30 cellular contexts compared by ENCODE assay signal in genomic region chr16:54160252-54160860, GRCh38.
A peak's percentile ranks its signal among the peaks of the same experiment; 100 is the strongest.
DNase-seq lines count a peak whose midpoint lies in the region; ATAC-seq, FAIRE-seq and TF ChIP-seq lines count a peak whose summit lies in the region.
"Had no signal": no experiment of that assay in that cellular context is flagged by ENCODE, and none has a peak within 500 bp of the region (broad histone marks: within the 10 kb centered on the region; RNA-seq: fewer than 3 reads in every experiment).

No MANE protein-coding gene starts in this region.

- WGBS in HepG2 (ENCODE audit: low lambda C conversion rate): 92% methylated on average over 7 of the region's 7 CpGs

- TF ChIP-seq RAD21 in HepG2 (CRISPR knock-in tag; IDR thresholded peaks at IDR 0.05): no peak

- no peak for TF ChIP-seq CTCF in HepG2 (CRISPR knock-in tag; IDR thresholded peaks at IDR 0.05)

- H3K4me2 ChIP-seq in HepG2 (ENCODE audit: low read depth, low read length): peak overlapping the region; percentile 80; the same call in 1 of the 2 replicates
- H3K4me2 ChIP-seq: A549; BLaER1; BLaER1 treated with 17β-estradiol and CSF1 and Interleukin-3, amounts not matched to agents 10 nM and 100 nM had no signal

- FAIRE-seq in HepG2 (lab: Jason Lieb, UNC): no peak
- FAIRE-seq: A204.1, A549, D721Med had no signal

- peak overlapping the region; percentile 84 for H3K27ac ChIP-seq in HepG2 (ENCODE audit: extremely low read length, insufficient read depth, low read length)
- H3K27ac ChIP-seq: 22Rv1; A549; BLaER1; BLaER1 treated with 17β-estradiol and CSF1 and Interleukin-3, amounts not matched to agents 10 nM and 100 nM; C4-2B had no signal

- peaks cover 77% of the 10 kb centered on the region for H3K4me1 ChIP-seq in HepG2 (ENCODE audit: insufficient read depth, low read length)
- H3K4me1 ChIP-seq: BE2C; BLaER1; BLaER1 treated with 17β-estradiol and CSF1 and Interleukin-3, amounts not matched to agents 10 nM and 100 nM had no signal

- intact Hi-C loops in HepG2 (cut with micrococcal nuclease; ENCODE audit: unreplicated experiment): no loop called here

- no peaks in the 10 kb centered on the region for H3K27me3 ChIP-seq in HepG2 (ENCODE audit: control insufficient read depth in 1 of 2, insufficient read depth in 2 of 2, low read length in 2 of 2)
- H3K27me3 ChIP-seq: BE2C; BLaER1; BLaER1 treated with 17β-estradiol and CSF1 and Interleukin-3, amounts not matched to agents 10 nM and 100 nM had no signal

- no peaks in the 10 kb centered on the region for H3K9me3 ChIP-seq in HepG2 (ENCODE audit: low read length)
- H3K9me3 ChIP-seq: A549, BE2C, Caco-2 had no signal

- no peak overlapping the region for H3K4me3 ChIP-seq in HepG2 (replicated peaks in 1 of 3; ENCODE audit: insufficient read depth in 1 of 3, low read depth in 2 of 3, low read length in 3 of 3)
- H3K4me3 ChIP-seq: A549; BLaER1; BLaER1 treated with 17β-estradiol and CSF1 and Interleukin-3, amounts not matched to agents 10 nM and 100 nM had no signal

- no peaks in the 10 kb centered on the region for H4K20me1 ChIP-seq in HepG2 (ENCODE audit: insufficient read depth, low read length)
- H4K20me1 ChIP-seq: BLaER1; BLaER1 treated with 17β-estradiol and CSF1 and Interleukin-3, amounts not matched to agents 10 nM and 100 nM had no signal

- BruUV-seq in HepG2 (replicated peaks; lab: Mats Ljungman, UMichigan): no TSS peak

- no peak overlapping the region for H2AFZ ChIP-seq in HepG2 (ENCODE audit: low read length)

- peak; percentile 32 for DNase-seq in left lobe of liver (ENCODE audit: low spot score)
- no peak for DNase-seq in HepG2 (ENCODE audit: low spot score)
- DNase-seq in T-helper 9 cell: no peak
- DNase-seq in SKM-1 treated with dmso at 0.1 percent for 144 hours (lab: John Stamatoyannopoulos, UW; ENCODE audit: unreplicated experiment): no peak
- DNase-seq: 8988T; ACHN; AML-193; BE2C; C1 segment of cervical spinal cord; Calu3; CD4-positive, alpha-beta memory T cell; CD4-positive, alpha-beta T cell; CD4-positive, CD25-positive, alpha-beta regulatory T cell; CD8-positive, alpha-beta memory T cell; CD8-positive, alpha-beta T cell; COR-L47; DMS 273 treated with DMSO at 0.1 percent for 48 hours; DMS53; DMS79; DMS79 treated with DMSO at 0.1 percent for 48 hours; DND-41; EL had no signal

- CTCF ChIA-PET in HepG2 (lab: Yijun Ruan, JAX; ENCODE audit: low intra/inter-chr PET ratio, low total read pairs): no interaction called here

- H3K36me3 ChIP-seq in HepG2 (replicated peaks in 1 of 2; ENCODE audit: control insufficient read depth in 1 of 2, insufficient read depth in 2 of 2, low read length in 2 of 2): no peaks in the 10 kb centered on the region
- H3K36me3 ChIP-seq: BE2C; BLaER1; BLaER1 treated with 17β-estradiol and CSF1 and Interleukin-3, amounts not matched to agents 10 nM and 100 nM had no signal

- in situ Hi-C loops in HepG2 (cut with HindIII; ENCODE audit: extremely low pct_ligation_motif_present, low pct_unique_long_range_greater_than_20kb): no loop called here

- H3K79me2 ChIP-seq in HepG2 (ENCODE audit: insufficient read depth, low read length): no peaks in the 10 kb centered on the region

- TF ChIP-seq POLR2A in HepG2 (IDR thresholded peaks at IDR 0.05; ENCODE audit: insufficient read depth in 1 of 2, low read depth in 2 of 2, low read length in 2 of 2): no peak

- no peak for ATAC-seq in left lobe of liver
- ATAC-seq in HepG2: no peak
- ATAC-seq: A549; CD8-positive, alpha-beta T cell had no signal

- TF ChIP-seq EP300 in HepG2 (IDR thresholded peaks at IDR 0.05; ENCODE audit: low read depth in 2 of 2, low read length in 2 of 2): no peak
- no peak for TF ChIP-seq EP300 in HepG2 (CRISPR knock-in tag; IDR thresholded peaks at IDR 0.05; ENCODE audit: borderline replicate concordance)

- no peak overlapping the region for H3K9ac ChIP-seq in HepG2 (ENCODE audit: insufficient read depth, low read depth, low read length)
- H3K9ac ChIP-seq: BLaER1; BLaER1 treated with 17β-estradiol and CSF1 and Interleukin-3, amounts not matched to agents 10 nM and 100 nM had no signal

- POLR2A ChIA-PET in HepG2 (lab: Yijun Ruan, JAX): interaction anchor here (1.4 to 2.4 kb wide), 7 partner anchors 11 to 125 kb away, joined by 3 to 38 read pairs (median 6); partner anchors contain the start of gene IRX3

TF ChIP-seq in HepG2, 621 proteins besides CTCF, POLR2A, EP300 and RAD21:
- TF ChIP-seq HNRNPLL (IDR thresholded peaks at IDR 0.05; ENCODE audit: low read depth, low read length, poor library complexity, severe bottlenecking) (no peak), ZNF770 (CRISPR knock-in tag; IDR thresholded peaks at IDR 0.05) (peak; percentile 84), KDM4B (CRISPR knock-in tag; IDR thresholded peaks at IDR 0.05) (no peak), GLMP (CRISPR knock-in tag; IDR thresholded peaks at IDR 0.05; ENCODE audit: borderline replicate concordance) (no peak), NFYC (CRISPR knock-in tag; IDR thresholded peaks at IDR 0.05) (0 out of 2 replicates have a peak, but pooled peaks have one; percentile 8), ZMYM3 (CRISPR knock-in tag; IDR thresholded peaks at IDR 0.05) (peak; percentile 62), NFKBIZ (CRISPR knock-in tag; IDR thresholded peaks at IDR 0.05) (0 out of 2 replicates have a peak, but pooled peaks have one; percentile 8), ZNF772 (CRISPR knock-in tag; IDR thresholded peaks at IDR 0.05) (0 out of 2 replicates have a peak, but pooled peaks have one; percentile 16), ZNF101 (CRISPR knock-in tag; IDR thresholded peaks at IDR 0.05; ENCODE audit: borderline replicate concordance, low read depth) (no peak), ZNF121 (CRISPR knock-in tag; IDR thresholded peaks at IDR 0.05) (peak; percentile 7; the same call in 1 of the 2 replicates), EEA1 (CRISPR knock-in tag; IDR thresholded peaks at IDR 0.05; ENCODE audit: borderline replicate concordance) (peak; percentile 44; the same call in 1 of the 2 replicates)
- TF ChIP-seq, protein P1, sequence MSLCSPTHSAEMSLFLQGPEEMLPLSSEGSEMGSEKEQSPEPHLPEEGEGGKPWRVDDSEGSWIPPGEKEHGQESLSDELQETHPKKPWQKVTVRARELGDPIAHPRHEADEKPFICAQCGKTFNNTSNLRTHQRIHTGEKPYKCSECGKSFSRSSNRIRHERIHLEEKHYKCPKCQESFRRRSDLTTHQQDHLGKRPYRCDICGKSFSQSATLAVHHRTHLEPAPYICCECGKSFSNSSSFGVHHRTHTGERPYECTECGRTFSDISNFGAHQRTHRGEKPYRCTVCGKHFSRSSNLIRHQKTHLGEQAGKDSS (CRISPR knock-in tag; IDR thresholded peaks at IDR 0.05; ENCODE audit: borderline replicate concordance, low read depth): no peak
